18 cellular contexts compared by ENCODE assay signal in genomic region chr6:152441892-152442291, GRCh38.
"Had no signal": no experiment of that assay in that cellular context is flagged by ENCODE, and none has a peak within 500 bp of the region (broad histone marks: within the 10 kb centered on the region; RNA-seq: fewer than 3 reads in every experiment).

No MANE protein-coding gene starts in this region.

- H3K27ac Mint-ChIP-seq: activated CD4-positive, alpha-beta memory T cell treated with anti-CD3 and anti-CD28 coated beads for 36 hours; activated CD4-positive, alpha-beta T cell treated with anti-CD3 and anti-CD28 coated beads, Interleukin-2, amount 10 ng/mL, durations not matched to agents 24 days and 14 days; activated naive CD4-positive, alpha-beta T cell treated with anti-CD3 and anti-CD28 coated beads, Interleukin-2, amount 50 U/mL, for 24 hours; activated naive CD8-positive, alpha-beta T cell treated with anti-CD3 and anti-CD28 coated beads, Interleukin-2, amount 50 U/mL, for 24 hours; activated T-cell treated with anti-CD3 and anti-CD28 coated beads, Interleukin-2, amount 50 U/mL, for 24 hours; endodermal cell; memory B cell; naive thymus-derived CD4-positive, alpha-beta T cell had no signal

- DNase-seq: activated CD4-positive, alpha-beta memory T cell treated with anti-CD3 and anti-CD28 coated beads for 36 hours; activated CD4-positive, alpha-beta T cell treated with anti-CD3 and anti-CD28 coated beads, Interleukin-2, amount 10 ng/mL, durations not matched to agents 24 days and 14 days; activated CD4-positive, CD25-positive, alpha-beta regulatory T cell treated with anti-CD3 and anti-CD28 coated beads, Interleukin-2, amount 50 U/mL, for 72 hours; activated CD8-positive, alpha-beta memory T cell treated with anti-CD3 and anti-CD28 coated beads, Interleukin-2, amount 50 U/mL, for 48 hours; activated naive CD8-positive, alpha-beta T cell treated with anti-CD3 and anti-CD28 coated beads, Interleukin-2, amount 50 U/mL, for 24 hours; activated T-cell treated with anti-CD3 and anti-CD28 coated beads, Interleukin-2, amount 50 U/mL, for 24 hours; caudate nucleus; endodermal cell; foreskin fibroblast; head of caudate nucleus; midbrain; naive thymus-derived CD4-positive, alpha-beta T cell; occipital lobe; stimulated activated CD4-positive, alpha-beta T cell treated with anti-CD3 and anti-CD28 coated beads, Interleukin-2, amount 100 ng/mL, for 24 hours; stimulated activated naive CD4-positive, alpha-beta T cell had no signal

- H3K9me3 Mint-ChIP-seq: activated CD4-positive, alpha-beta memory T cell treated with anti-CD3 and anti-CD28 coated beads for 36 hours; activated CD4-positive, alpha-beta T cell treated with anti-CD3 and anti-CD28 coated beads, Interleukin-2, amount 10 ng/mL, durations not matched to agents 24 days and 14 days; activated naive CD4-positive, alpha-beta T cell treated with anti-CD3 and anti-CD28 coated beads, Interleukin-2, amount 50 U/mL, for 24 hours; activated naive CD8-positive, alpha-beta T cell treated with anti-CD3 and anti-CD28 coated beads, Interleukin-2, amount 50 U/mL, for 24 hours; activated T-cell treated with anti-CD3 and anti-CD28 coated beads, Interleukin-2, amount 50 U/mL, for 24 hours; endodermal cell; memory B cell; naive thymus-derived CD4-positive, alpha-beta T cell had no signal

- H3K4me1 Mint-ChIP-seq: activated CD4-positive, alpha-beta T cell treated with anti-CD3 and anti-CD28 coated beads, Interleukin-2, amount 10 ng/mL, durations not matched to agents 24 days and 14 days; activated naive CD4-positive, alpha-beta T cell treated with anti-CD3 and anti-CD28 coated beads, Interleukin-2, amount 50 U/mL, for 24 hours; activated naive CD8-positive, alpha-beta T cell treated with anti-CD3 and anti-CD28 coated beads, Interleukin-2, amount 50 U/mL, for 24 hours; memory B cell; naive thymus-derived CD4-positive, alpha-beta T cell had no signal

- H3K4me3 Mint-ChIP-seq: activated CD4-positive, alpha-beta memory T cell treated with anti-CD3 and anti-CD28 coated beads for 36 hours; activated CD4-positive, alpha-beta T cell treated with anti-CD3 and anti-CD28 coated beads, Interleukin-2, amount 10 ng/mL, durations not matched to agents 24 days and 14 days; activated naive CD4-positive, alpha-beta T cell treated with anti-CD3 and anti-CD28 coated beads, Interleukin-2, amount 50 U/mL, for 24 hours; activated naive CD8-positive, alpha-beta T cell treated with anti-CD3 and anti-CD28 coated beads, Interleukin-2, amount 50 U/mL, for 24 hours; activated T-cell treated with anti-CD3 and anti-CD28 coated beads, Interleukin-2, amount 50 U/mL, for 24 hours; endodermal cell; memory B cell; naive thymus-derived CD4-positive, alpha-beta T cell had no signal

- H3K36me3 Mint-ChIP-seq: activated CD4-positive, alpha-beta memory T cell treated with anti-CD3 and anti-CD28 coated beads for 36 hours; activated naive CD4-positive, alpha-beta T cell treated with anti-CD3 and anti-CD28 coated beads, Interleukin-2, amount 50 U/mL, for 24 hours; memory B cell; naive thymus-derived CD4-positive, alpha-beta T cell had no signal

- H3K27me3 Mint-ChIP-seq: activated CD4-positive, alpha-beta memory T cell treated with anti-CD3 and anti-CD28 coated beads for 36 hours had no signal

- ATAC-seq: activated naive CD8-positive, alpha-beta T cell treated with anti-CD3 and anti-CD28 coated beads, Interleukin-2, amount 50 U/mL, for 24 hours; esophagus mucosa; naive thymus-derived CD4-positive, alpha-beta T cell had no signal
